Comparison of ENCODE assay signal across 14 cellular contexts in the genomic region with DNA sequence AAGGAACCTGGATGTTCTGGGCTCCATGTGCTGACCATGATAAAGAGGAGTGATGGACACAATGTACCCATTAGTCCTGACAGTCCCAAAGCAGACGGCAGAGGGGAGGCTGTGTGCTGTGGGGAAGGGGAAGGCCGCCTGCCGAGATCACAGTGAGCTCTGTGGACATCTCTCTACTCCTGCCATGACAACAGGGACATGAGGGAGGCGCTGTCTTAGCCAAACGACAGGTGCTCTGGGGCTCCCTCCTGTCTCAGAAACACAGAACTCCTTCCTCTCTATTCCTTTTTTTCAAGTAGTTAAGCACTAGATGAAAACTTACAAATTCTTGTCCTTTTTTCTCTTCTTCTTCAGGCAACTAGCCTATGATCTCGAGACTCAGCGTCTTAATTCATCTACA.
"Had no signal": no experiment of that assay in that cellular context is flagged by ENCODE, and none has a peak within 500 bp of the region (broad histone marks: within the 10 kb centered on the region; RNA-seq: fewer than 3 reads in every experiment).

No MANE protein-coding gene starts in this region.

- H3K4me3 Mint-ChIP-seq: activated CD8-positive, alpha-beta T cell treated with anti-CD3 and anti-CD28 coated beads for 36 hours; activated naive CD4-positive, alpha-beta T cell treated with anti-CD3 and anti-CD28 coated beads, Interleukin-2, amount 10 ng/mL, durations not matched to agents 7 days and 5 days; stimulated activated memory B cell treated with anti-CD40 and anti-IgM and Interleukin-4, amounts not matched to agents 10 μg/mL and 1 μg/mL and 100 μg/mL, for 72 hours had no signal

- H3K27me3 Mint-ChIP-seq: activated CD8-positive, alpha-beta T cell treated with anti-CD3 and anti-CD28 coated beads for 36 hours; activated naive CD4-positive, alpha-beta T cell treated with anti-CD3 and anti-CD28 coated beads, Interleukin-2, amount 10 ng/mL, durations not matched to agents 7 days and 5 days; stimulated activated memory B cell treated with anti-CD40 and anti-IgM and Interleukin-4, amounts not matched to agents 10 μg/mL and 1 μg/mL and 100 μg/mL, for 72 hours had no signal

- H3K27ac Mint-ChIP-seq: activated CD8-positive, alpha-beta T cell treated with anti-CD3 and anti-CD28 coated beads for 36 hours; activated naive CD4-positive, alpha-beta T cell treated with anti-CD3 and anti-CD28 coated beads, Interleukin-2, amount 10 ng/mL, durations not matched to agents 7 days and 5 days; activated T-helper 2 cell treated with anti-CD3 and anti-CD28 coated beads, Interferon-gamma antibody, Interleukin-2, Interleukin-4, amounts not matched to agents 10 μg/mL and 5 μg/mL and 100 μg/mL, durations not matched to agents 14 hours and 24 hours and 36 hours; stimulated activated memory B cell treated with anti-CD40 and anti-IgM and Interleukin-4, amounts not matched to agents 10 μg/mL and 1 μg/mL and 100 μg/mL, for 72 hours had no signal

- H3K4me3 ChIP-seq: coronary artery, heart right ventricle had no signal

- DNase-seq: activated CD4-positive, alpha-beta T cell treated with anti-CD3 and anti-CD28 coated beads for 1 hour; activated CD8-positive, alpha-beta memory T cell treated with anti-CD3 and anti-CD28 coated beads, Interleukin-2, amount 50 U/mL, for 48 hours; activated CD8-positive, alpha-beta T cell treated with anti-CD3 and anti-CD28 coated beads for 36 hours; activated naive CD4-positive, alpha-beta T cell treated with anti-CD3 and anti-CD28 coated beads, Interleukin-2, amount 10 ng/mL, durations not matched to agents 7 days and 5 days; effector CD4-positive, alpha-beta T cell; foreskin melanocyte; heart right ventricle; kidney; posterior cingulate gyrus; trophoblast cell had no signal

- H3K4me1 Mint-ChIP-seq: activated naive CD4-positive, alpha-beta T cell treated with anti-CD3 and anti-CD28 coated beads, Interleukin-2, amount 10 ng/mL, durations not matched to agents 7 days and 5 days; stimulated activated memory B cell treated with anti-CD40 and anti-IgM and Interleukin-4, amounts not matched to agents 10 μg/mL and 1 μg/mL and 100 μg/mL, for 72 hours had no signal

- H3K9me3 Mint-ChIP-seq: activated CD8-positive, alpha-beta T cell treated with anti-CD3 and anti-CD28 coated beads for 36 hours; activated naive CD4-positive, alpha-beta T cell treated with anti-CD3 and anti-CD28 coated beads, Interleukin-2, amount 10 ng/mL, durations not matched to agents 7 days and 5 days; stimulated activated memory B cell treated with anti-CD40 and anti-IgM and Interleukin-4, amounts not matched to agents 10 μg/mL and 1 μg/mL and 100 μg/mL, for 72 hours had no signal

- ATAC-seq: activated CD8-positive, alpha-beta T cell treated with anti-CD3 and anti-CD28 coated beads for 36 hours; heart right ventricle; stimulated activated memory B cell treated with anti-CD40 and anti-IgM and Interleukin-4, amounts not matched to agents 10 μg/mL and 1 μg/mL and 100 μg/mL, for 72 hours had no signal

- H3K27me3 ChIP-seq: heart right ventricle, neutrophil had no signal

- H3K27ac ChIP-seq: coronary artery, heart right ventricle, neutrophil had no signal

- H3K9me3 ChIP-seq: heart right ventricle, neutrophil had no signal
